27 cellular contexts compared by ENCODE assay signal in genomic region chr14:51294951-51295350, GRCh38. TPM values are rescaled to one million over a fixed set of nuclear protein-coding genes. Genes with fewer than 3 reads are reported as not detected.
DNase-seq lines count a peak whose midpoint lies in the region; ATAC-seq and TF ChIP-seq lines count a peak whose summit lies in the region.
"Had no signal": no experiment of that assay in that cellular context is flagged by ENCODE, and none has a peak within 500 bp of the region (broad histone marks: within the 10 kb centered on the region; RNA-seq: fewer than 3 reads in every experiment).

No MANE protein-coding gene starts in this region.

- H3K27ac Mint-ChIP-seq in immature natural killer cell (no peak overlapping the region), Caco-2 (ENCODE audit: unreplicated experiment) (no peak overlapping the region)
- H3K27ac Mint-ChIP-seq: activated CD4-positive, alpha-beta memory T cell treated with anti-CD3 and anti-CD28 coated beads, Interleukin-2, amount 10 ng/mL, durations not matched to agents 7 days and 5 days; B cell; IgD-negative memory B cell; T-helper 1 cell treated with Interleukin-12 subunit alpha and Interleukin-12 subunit beta and Interleukin-4 antibody, amounts not matched to agents 30 μg/mL and 1 μg/mL, for 36 hours had no signal

- BruUV-seq in Caco-2 (replicated peaks; lab: Mats Ljungman, UMichigan), result no TSS peak

- in situ Hi-C loops in transverse colon (cut with MboI; ENCODE audit: low pct_ligation_motif_present in 1 of 4, low pct_unique_long_range_greater_than_20kb in 1 of 4, low sequenced_read_pairs in 3 of 4), result loop anchor here (25.0 kb wide), 2 partner anchors 667 to 692 kb away; partner anchors contain the start of gene RTRAF (in 2 of the 4)

- H3K27me3 Mint-ChIP-seq in immature natural killer cell (ENCODE audit: low read depth in 3 of 3) (peaks cover 0 to 7% (median 2%) of the 10 kb centered on the region in 3 donors), Caco-2 (ENCODE audit: insufficient read depth, unreplicated experiment) (no peaks in the 10 kb centered on the region)
- H3K27me3 Mint-ChIP-seq: activated CD4-positive, alpha-beta memory T cell treated with anti-CD3 and anti-CD28 coated beads, Interleukin-2, amount 10 ng/mL, durations not matched to agents 7 days and 5 days; CD4-positive, alpha-beta memory T cell; IgD-negative memory B cell had no signal

- no peaks in the 10 kb centered on the region for H3K27me3 ChIP-seq in Caco-2 (replicated peaks; ENCODE audit: control insufficient read depth, insufficient read depth, low read length)
- H3K27me3 ChIP-seq in transverse colon, result no peaks in the 10 kb centered on the region
- H3K27me3 ChIP-seq: breast epithelium, ovary had no signal

- H3K4me1 ChIP-seq in Caco-2 (no peaks in the 10 kb centered on the region), transverse colon (peaks cover 5 to 19% (median 9%) of the 10 kb centered on the region in 4 donors)

- H3K36me3 Mint-ChIP-seq in immature natural killer cell, result peaks cover 0 to 4% (median 0%) of the 10 kb centered on the region in 3 donors
- no peaks in the 10 kb centered on the region for H3K36me3 Mint-ChIP-seq in Caco-2 (ENCODE audit: insufficient read depth, unreplicated experiment)
- H3K36me3 Mint-ChIP-seq: CD4-positive, alpha-beta memory T cell; IgD-negative memory B cell had no signal

- no peak overlapping the region for H3K27ac ChIP-seq in transverse colon
- H3K27ac ChIP-seq: ovary, thoracic aorta had no signal

- H3K4me1 Mint-ChIP-seq in immature natural killer cell, result no peaks in the 10 kb centered on the region
- peaks cover 6% of the 10 kb centered on the region for H3K4me1 Mint-ChIP-seq in Caco-2 (ENCODE audit: low read depth, unreplicated experiment)
- H3K4me1 Mint-ChIP-seq: B cell had no signal

- no peak for TF ChIP-seq POLR2A in transverse colon (IDR thresholded peaks at IDR 0.05)

- H3K9me3 Mint-ChIP-seq in immature natural killer cell (no peaks in the 10 kb centered on the region), Caco-2 (ENCODE audit: unreplicated experiment) (no peaks in the 10 kb centered on the region)
- H3K9me3 Mint-ChIP-seq: activated CD4-positive, alpha-beta memory T cell treated with anti-CD3 and anti-CD28 coated beads, Interleukin-2, amount 10 ng/mL, durations not matched to agents 7 days and 5 days; CD4-positive, alpha-beta memory T cell; IgD-negative memory B cell; neural crest cell; T-helper 1 cell treated with Interleukin-12 subunit alpha and Interleukin-12 subunit beta and Interleukin-4 antibody, amounts not matched to agents 30 μg/mL and 1 μg/mL, for 36 hours had no signal

- H3K4me3 ChIP-seq in AG10803 (ENCODE audit: low read length), result no peak overlapping the region
- no peak overlapping the region for H3K4me3 ChIP-seq in fibroblast of villous mesenchyme (ENCODE audit: low read depth, low read length)
- H3K4me3 ChIP-seq in Caco-2 (ENCODE audit: low read depth, low read length), result no peak overlapping the region
- H3K4me3 ChIP-seq in transverse colon, result no peak overlapping the region
- H3K4me3 ChIP-seq: breast epithelium, ovary, thoracic aorta had no signal

- TF ChIP-seq EP300 in transverse colon (IDR thresholded peaks at IDR 0.05; ENCODE audit: low read depth), result no peak

- no peaks in the 10 kb centered on the region for H3K9me3 ChIP-seq in Caco-2
- no peaks in the 10 kb centered on the region for H3K9me3 ChIP-seq in transverse colon
- H3K9me3 ChIP-seq: breast epithelium, ovary, thoracic aorta had no signal

- WGBS in transverse colon (ENCODE audit: low coverage in 1 of 2), 2 donors, result 52 to 69% methylated on average over 4 of the region's 4 CpGs

- POLR2A ChIA-PET in Caco-2 (lab: Charles Lee), result no interaction called here

- ATAC-seq in GM18517 (IDR thresholded peaks at IDR 0.05; ENCODE audit: unreplicated experiment) (peak; percentile 58), HG03159 (IDR thresholded peaks at IDR 0.05; ENCODE audit: unreplicated experiment) (peak; percentile 64), HG02623 (IDR thresholded peaks at IDR 0.05; ENCODE audit: unreplicated experiment) (no peak)
- ATAC-seq: HCT116, left lobe of liver had no signal

- intact Hi-C loops in Caco-2 (cut with micrococcal nuclease; ENCODE audit: unreplicated experiment), result no loop called here
- intact Hi-C loops in transverse colon (cut with DNase I; ENCODE audit: low total_unique reads), result no loop called here

- DNase-seq in AG10803 (ENCODE audit: low read depth) (peak; percentile 24), fibroblast of villous mesenchyme (ENCODE audit: low read depth) (peak; percentile 12), immature natural killer cell (no peak), Caco-2 (no peak), transverse colon (no peak)
- DNase-seq: activated CD4-positive, alpha-beta memory T cell treated with anti-CD3 and anti-CD28 coated beads, Interleukin-2, amount 10 ng/mL, durations not matched to agents 7 days and 5 days; activated CD4-positive, alpha-beta T cell treated with anti-CD3 and anti-CD28 coated beads for 1 hour; activated naive CD4-positive, alpha-beta T cell treated with anti-CD3 and anti-CD28 coated beads, Interleukin-2, amount 50 U/mL, for 16 hours; CD4-positive, alpha-beta memory T cell; hypothalamus; mesendoderm; NCI-H1048; NCI-H1694 treated with DMSO at 0.1 percent for 48 hours; NCI-H2171; ovary; stimulated activated naive CD4-positive, alpha-beta T cell had no signal

- no peak for TF ChIP-seq CTCF in AG10803 (conservative IDR thresholded peaks at IDR 0.05; ENCODE audit: low read length)
- TF ChIP-seq CTCF in fibroblast of villous mesenchyme (IDR thresholded peaks at IDR 0.05; ENCODE audit: insufficient read depth, low read depth, low read length), result no peak
- TF ChIP-seq CTCF in Caco-2 (IDR thresholded peaks at IDR 0.05; ENCODE audit: insufficient read depth in 1 of 2, low read depth in 1 of 2, low read length in 1 of 2, severe bottlenecking in 1 of 2, unreplicated experiment in 1 of 2), result no peak
- no peak for TF ChIP-seq CTCF in transverse colon (IDR thresholded peaks at IDR 0.05)

- CTCF ChIA-PET in Caco-2 (lab: Charles Lee), result interaction anchor here (0.6 kb wide), 1 partner anchor 357 kb away, joined by 4 read pairs; the partner anchor contains the start of gene FRMD6

- H3K4me3 Mint-ChIP-seq in immature natural killer cell, result no peak overlapping the region
- no peak overlapping the region for H3K4me3 Mint-ChIP-seq in Caco-2 (ENCODE audit: unreplicated experiment)
- H3K4me3 Mint-ChIP-seq: activated CD4-positive, alpha-beta memory T cell treated with anti-CD3 and anti-CD28 coated beads, Interleukin-2, amount 10 ng/mL, durations not matched to agents 7 days and 5 days; B cell; CD4-positive, alpha-beta memory T cell; IgD-negative memory B cell; neural crest cell; T-helper 1 cell treated with Interleukin-12 subunit alpha and Interleukin-12 subunit beta and Interleukin-4 antibody, amounts not matched to agents 30 μg/mL and 1 μg/mL, for 36 hours had no signal

- H3K36me3 ChIP-seq in Caco-2 (ENCODE audit: control insufficient read depth, insufficient read depth, low read length) (no peaks in the 10 kb centered on the region), transverse colon (no peaks in the 10 kb centered on the region)
- H3K36me3 ChIP-seq: breast epithelium, ovary, thoracic aorta had no signal

RNA-seq across cellular contexts. Expression of gene TMX1, which starts 54.9 kb away (rescaled TPM):
- total RNA-seq in fibroblast of villous mesenchyme, result 40.6 and 85.1 TPM in 2 replicates
- 10 to 100 TPM; 48.8 to 65.0 (median 56.9) TPM for polyA plus RNA-seq in immature natural killer cell
- total RNA-seq in Caco-2 (2022), result 40.6 and 44.7 TPM in 2 replicates
- 10 to 100 TPM in 3 of 4 donors, 1 to 10 TPM in 1; 8.0 to 44.5 (median 35.1) TPM for total RNA-seq in transverse colon

Comparison
In these comparisons a context has a peak if more than half of its experiments do, and no peak if none do; other contexts are left out.
1. DNase-seq: peak in AG10803 (single experiment) and fibroblast of villous mesenchyme (single experiment); none in immature natural killer cell (0 of 3), Caco-2 (0 of 2) and transverse colon (single experiment).